ENCODE assay signal across 8 cellular contexts in genomic region chr13:26254583-26255102, GRCh38. TPM values are rescaled to one million over a fixed set of nuclear protein-coding genes. Genes with fewer than 3 reads are reported as not detected.
A peak's percentile ranks its signal among the peaks of the same experiment; 100 is the strongest.
DNase-seq lines count a peak whose midpoint lies in the region; ATAC-seq and TF ChIP-seq lines count a peak whose summit lies in the region.

No MANE protein-coding gene starts in this region.

- no peak for TF ChIP-seq EP300 in stomach (IDR thresholded peaks at IDR 0.05)

- WGBS in stomach, 5 donors: 0 to 1% (median 1%) methylated on average over 25 to 35 of the region's 35 CpGs

- peak overlapping the region; percentile 92 to 100 (median 94) for H3K27ac ChIP-seq in stomach

- TF ChIP-seq POLR2A in stomach (IDR thresholded peaks at IDR 0.05): no peak

- H3K4me3 Mint-ChIP-seq in natural killer cell treated with Interleukin-12 subunit alpha and Interleukin-12 subunit beta and Interleukin-15 and Interleukin-18, amount 100 ng/mL, for 72 hours: peak overlapping the region; percentile 89

- H3K36me3 Mint-ChIP-seq in natural killer cell treated with Interleukin-12 subunit alpha and Interleukin-12 subunit beta and Interleukin-15 and Interleukin-18, amount 100 ng/mL, for 72 hours: peaks cover 7% of the 10 kb centered on the region

- H3K4me1 Mint-ChIP-seq in natural killer cell treated with Interleukin-12 subunit alpha and Interleukin-12 subunit beta and Interleukin-15 and Interleukin-18, amount 100 ng/mL, for 72 hours (ENCODE audit: low read depth in 2 of 2): peaks cover 23 to 34% of the 10 kb centered on the region in 2 donors

- peak; percentile 36 for ATAC-seq in GM18907 (IDR thresholded peaks at IDR 0.05; ENCODE audit: unreplicated experiment)
- peak; percentile 33 for ATAC-seq in HG03108 (IDR thresholded peaks at IDR 0.05; ENCODE audit: unreplicated experiment)
- ATAC-seq in natural killer cell treated with Interleukin-12 subunit alpha and Interleukin-12 subunit beta and Interleukin-15 and Interleukin-18, amount 100 ng/mL, for 72 hours: peak; percentile 59 to 60

- H3K27me3 ChIP-seq in stomach: peaks cover 0 to 4% (median 0%) of the 10 kb centered on the region in 3 donors

- no peaks in the 10 kb centered on the region for H3K36me3 ChIP-seq in stomach

- peak overlapping the region; percentile 78 for H3K4me3 ChIP-seq in fibroblast of mammary gland (ENCODE audit: control insufficient read depth, low read depth, low read length)
- peak overlapping the region; percentile 83 to 97 (median 88) for H3K4me3 ChIP-seq in stomach

- intact Hi-C loops in stomach (cut with DNase I; ENCODE audit: low total_unique reads): no loop called here

- H3K9me3 Mint-ChIP-seq in natural killer cell treated with Interleukin-12 subunit alpha and Interleukin-12 subunit beta and Interleukin-15 and Interleukin-18, amount 100 ng/mL, for 72 hours: no peaks in the 10 kb centered on the region

- peaks cover 0 to 2% of the 10 kb centered on the region in 2 donors for H3K27me3 Mint-ChIP-seq in natural killer cell treated with Interleukin-12 subunit alpha and Interleukin-12 subunit beta and Interleukin-15 and Interleukin-18, amount 100 ng/mL, for 72 hours

- peak overlapping the region; percentile 90 to 94 for H3K27ac Mint-ChIP-seq in natural killer cell treated with Interleukin-12 subunit alpha and Interleukin-12 subunit beta and Interleukin-15 and Interleukin-18, amount 100 ng/mL, for 72 hours

- H3K4me1 ChIP-seq in stomach: peaks cover 8 to 41% (median 25%) of the 10 kb centered on the region in 4 donors

- DNase-seq in AG20443 (ENCODE audit: low spot score): peak; percentile 56
- DNase-seq in NOMO-1 treated with DMSO at 0.1 percent for 48 hours (lab: John Stamatoyannopoulos, UW; ENCODE audit: unreplicated experiment): peak; percentile 27
- DNase-seq in activated T-helper 1 cell treated with Interleukin-2 at 50 U/mL for 16 hours (ENCODE audit: low read depth): peak; percentile 41
- peak; percentile 23 for DNase-seq in fibroblast of mammary gland (ENCODE audit: low read depth)
- DNase-seq in natural killer cell treated with Interleukin-12 subunit alpha and Interleukin-12 subunit beta and Interleukin-15 and Interleukin-18, amount 100 ng/mL, for 72 hours (ENCODE audit: low spot score): peak; percentile 67
- peak; percentile 73 for DNase-seq in stomach

- TF ChIP-seq CTCF in fibroblast of mammary gland (conservative IDR thresholded peaks at IDR 0.05; ENCODE audit: control insufficient read depth, insufficient read depth, low read depth, low read length) (no peak), stomach (IDR thresholded peaks at IDR 0.05) (no peak)

- H3K9me3 ChIP-seq in stomach: no peaks in the 10 kb centered on the region

RNA-seq across cellular contexts. Expression of gene CDK8, which starts 0.7 kb away (rescaled TPM):
- 10 to 100 TPM; 16.3 to 17.0 TPM for total RNA-seq in natural killer cell treated with Interleukin-12 subunit alpha and Interleukin-12 subunit beta and Interleukin-15 and Interleukin-18, amount 100 ng/mL, for 72 hours
- 10 to 100 TPM in 4 of 5 donors, 1 to 10 TPM in 1; 9.4 to 48.4 (median 21.1) TPM for total RNA-seq in stomach
- polyA plus RNA-seq in stomach: 10 to 100 TPM in 2 of 3 donors, 1 to 10 TPM in 1; 10.0 to 14.7 (median 11.6) TPM

RNA-seq across cellular contexts. Expression of gene RNF6, which starts 32.5 kb away (rescaled TPM):
- total RNA-seq in natural killer cell treated with Interleukin-12 subunit alpha and Interleukin-12 subunit beta and Interleukin-15 and Interleukin-18, amount 100 ng/mL, for 72 hours: 10 to 100 TPM; 37.7 to 64.4 TPM
- total RNA-seq in stomach: 10 to 100 TPM in 4 of 5 donors, 1 to 10 TPM in 1; 5.2 to 27.7 (median 25.1) TPM
- polyA plus RNA-seq in stomach: 10 to 100 TPM in 1 of 3 donors, 1 to 10 TPM in 2; 7.8 to 16.0 (median 9.2) TPM

Comparison
In these comparisons a context has a peak if more than half of its experiments do, and no peak if none do; other contexts are left out.
1. Peak in every context shown above with its lines: DNase-seq, ATAC-seq, H3K4me3 ChIP-seq and H3K27ac ChIP-seq.
2. DNase-seq: peak in every context shown above with its lines; median percentile 73 in stomach; 67 in natural killer cell treated with Interleukin-12 subunit alpha and Interleukin-12 subunit beta and Interleukin-15 and Interleukin-18, amount 100 ng/mL, for 72 hours; 56 in AG20443; 41 in activated T-helper 1 cell treated with Interleukin-2 at 50 U/mL for 16 hours; 27 in NOMO-1 treated with DMSO at 0.1 percent for 48 hours; 23 in fibroblast of mammary gland.